9 cellular contexts compared by ENCODE assay signal in genomic region chr16:4111748-4112696, GRCh38. TPM values are rescaled to one million over a fixed set of nuclear protein-coding genes. Genes with fewer than 3 reads are reported as not detected.
DNase-seq lines count a peak whose midpoint lies in the region; ATAC-seq and TF ChIP-seq lines count a peak whose summit lies in the region.
"Had no signal": no experiment of that assay in that cellular context is flagged by ENCODE, and none has a peak within 500 bp of the region (broad histone marks: within the 10 kb centered on the region; RNA-seq: fewer than 3 reads in every experiment).

No MANE protein-coding gene starts in this region.

- DNase-seq in ELR (ENCODE audit: low read depth) (peak; percentile 57), PC-3 (peak; percentile 9), epithelial cell of esophagus (ENCODE audit: low read depth) (no peak), ovary (no peak), cerebellar nuclear complex (lab: John Stamatoyannopoulos, UW) (no peak), NCI-H345 treated with DMSO at 0.1 percent for 48 hours (lab: John Stamatoyannopoulos, UW; ENCODE audit: unreplicated experiment) (no peak), H7 (no peak), NCI-H2107 (lab: John Stamatoyannopoulos, UW) (no peak)
- DNase-seq: MV-4-11 had no signal

- H4K20me1 ChIP-seq in PC-3 (ENCODE audit: low read length) = no peaks in the 10 kb centered on the region

- H3K4me3 ChIP-seq in PC-3 (ENCODE audit: low read length) = peak overlapping the region; percentile 64
- H3K4me3 ChIP-seq in epithelial cell of esophagus (ENCODE audit: low read length) = peak overlapping the region; percentile 39
- H3K4me3 ChIP-seq in ovary = peak overlapping the region; percentile 29
- H3K4me3 ChIP-seq in H7 (ENCODE audit: insufficient read depth, low read depth, low read length) = no peak overlapping the region

- intact Hi-C loops in PC-3 (cut with micrococcal nuclease) (loop anchor here (10.0 kb wide), 1 partner anchor 127 kb away; no protein-coding TSS in a partner anchor), ovary (cut with DNase I) (loop anchor here in 2 of 4 donors (10.0 kb wide), 2 partner anchors 97 to 127 kb away; no protein-coding TSS in a partner anchor)

- no peaks in the 10 kb centered on the region for H3K9me2 ChIP-seq in PC-3 (replicated peaks; ENCODE audit: low read length)

- CTCF ChIA-PET in PC-3 (lab: Charles Lee) = interaction anchor here (0.6 to 0.9 kb wide), 2 partner anchors 130 to 142 kb away, joined by 3 to 4 read pairs; no protein-coding TSS in a partner anchor

- peak overlapping the region; percentile 87 for H3K4me2 ChIP-seq in PC-3 (ENCODE audit: low read length)

- no peak for TF ChIP-seq POLR2A in ovary (IDR thresholded peaks at IDR 0.05)

- no peaks in the 10 kb centered on the region for H3F3A ChIP-seq in PC-3 (ENCODE audit: low read length, unreplicated experiment)

- no TSS peak for BruUV-seq in PC-3 (replicated peaks; lab: Mats Ljungman, UMichigan)

- H3K4me1 ChIP-seq in PC-3 (ENCODE audit: insufficient read depth, low read length) (peaks cover 34% of the 10 kb centered on the region), ovary (ENCODE audit: insufficient read depth) (peaks cover 20% of the 10 kb centered on the region)

- peaks cover 35% of the 10 kb centered on the region for H3K79me2 ChIP-seq in PC-3 (ENCODE audit: low read length)

- no peak for ATAC-seq in PC-3

- H2AFZ ChIP-seq in PC-3 (ENCODE audit: low read length) = peak overlapping the region; percentile 48; the same call in 1 of the 2 replicates

- H3K36me3 ChIP-seq in PC-3 (ENCODE audit: low read depth, low read length) (no peaks in the 10 kb centered on the region), ovary (no peaks in the 10 kb centered on the region), H7 (replicated peaks; ENCODE audit: control insufficient read depth, insufficient read depth, low read length) (no peaks in the 10 kb centered on the region)

- no peak overlapping the region for H3K9ac ChIP-seq in PC-3 (ENCODE audit: low read length)

- no peaks in the 10 kb centered on the region for H3K9me3 ChIP-seq in PC-3 (ENCODE audit: low read length)
- H3K9me3 ChIP-seq in ovary = no peaks in the 10 kb centered on the region

- no peak for TF ChIP-seq EP300 in ovary (IDR thresholded peaks at IDR 0.05)

- H3K27me3 ChIP-seq in PC-3 (ENCODE audit: low read length) (no peaks in the 10 kb centered on the region), ovary (no peaks in the 10 kb centered on the region), H7 (ENCODE audit: control insufficient read depth, insufficient read depth, low read length) (peaks cover 19% of the 10 kb centered on the region)

- POLR2A ChIA-PET in PC-3 (lab: Charles Lee; ENCODE audit: unreplicated experiment) = interaction anchor here (0.6 kb wide), 1 partner anchor 70 kb away, joined by 3 read pairs; no protein-coding TSS in a partner anchor

- no peak for TF ChIP-seq CTCF in PC-3 (conservative IDR thresholded peaks at IDR 0.05; ENCODE audit: low read depth, low read length)
- TF ChIP-seq CTCF in epithelial cell of esophagus (IDR thresholded peaks at IDR 0.05; ENCODE audit: insufficient read depth, low read depth, low read length, missing control alignments) = no peak
- no peak for TF ChIP-seq CTCF in ovary (IDR thresholded peaks at IDR 0.05)

- WGBS in ovary, 3 donors = 15 to 17% (median 17%) methylated on average over 16 of the region's 16 CpGs

- H3K27ac ChIP-seq in PC-3 (ENCODE audit: low read length) (no peak overlapping the region), ovary (no peak overlapping the region)

RNA-seq across cellular contexts. Expression of gene ADCY9, which starts 4.2 kb away (rescaled TPM):
- total RNA-seq in PC-3 (2014; rRNA removed) (6.2 and 9.9 TPM in 2 replicates), ovary (10 to 100 TPM; 10.7 to 31.3 (median 25.8) TPM)
- polyA plus RNA-seq in ovary = 10 to 100 TPM; 15.1 to 17.8 TPM
- total RNA-seq in H7 (2014; rRNA removed; shearing (Covaris generic)) = 6.0 and 6.5 TPM in 2 replicates

Comparison
In these comparisons a context has a peak if more than half of its experiments do, and no peak if none do; other contexts are left out.
1. DNase-seq: peak in ELR (single experiment) and PC-3 (single experiment); none in epithelial cell of esophagus (single experiment), ovary (0 of 5), cerebellar nuclear complex (0 of 2), NCI-H345 treated with DMSO at 0.1 percent for 48 hours (single experiment), H7 (single experiment) and NCI-H2107 (single experiment).